Comparison of ENCODE assay signal across 8 cellular contexts in genomic region chr14:77120771-77121743, GRCh38. TPM values are rescaled to one million over a fixed set of nuclear protein-coding genes. Genes with fewer than 3 reads are reported as not detected.
DNase-seq lines count a peak whose midpoint lies in the region; ATAC-seq lines count a peak whose summit lies in the region.

No MANE protein-coding gene starts in this region.

- no peaks in the 10 kb centered on the region for H3K9me3 Mint-ChIP-seq in natural killer cell treated with Interleukin-12 subunit alpha and Interleukin-12 subunit beta and Interleukin-15 and Interleukin-18, amount 100 ng/mL, for 72 hours

- peak overlapping the region; percentile 72 to 84 for H3K27ac Mint-ChIP-seq in natural killer cell treated with Interleukin-12 subunit alpha and Interleukin-12 subunit beta and Interleukin-15 and Interleukin-18, amount 100 ng/mL, for 72 hours

- peaks cover 6 to 28% of the 10 kb centered on the region in 2 donors for H3K4me1 Mint-ChIP-seq in natural killer cell treated with Interleukin-12 subunit alpha and Interleukin-12 subunit beta and Interleukin-15 and Interleukin-18, amount 100 ng/mL, for 72 hours (ENCODE audit: low read depth in 2 of 2)

- peak overlapping the region; percentile 58 for H3K4me3 Mint-ChIP-seq in natural killer cell treated with Interleukin-12 subunit alpha and Interleukin-12 subunit beta and Interleukin-15 and Interleukin-18, amount 100 ng/mL, for 72 hours

- H3K36me3 Mint-ChIP-seq in natural killer cell treated with Interleukin-12 subunit alpha and Interleukin-12 subunit beta and Interleukin-15 and Interleukin-18, amount 100 ng/mL, for 72 hours = no peaks in the 10 kb centered on the region

- DNase-seq in activated CD8-positive, alpha-beta memory T cell treated with anti-CD3 and anti-CD28 coated beads for 24 hours = peak; percentile 60
- DNase-seq in activated CD8-positive, alpha-beta memory T cell treated with anti-CD3 and anti-CD28 coated beads, Interleukin-2, amount 50 U/mL, for 48 hours = no peak
- DNase-seq in NCI-H345 treated with DMSO at 0.1 percent for 48 hours (lab: John Stamatoyannopoulos, UW; ENCODE audit: unreplicated experiment) (peak; percentile 51), astrocyte of the hippocampus (ENCODE audit: low read depth, low spot score) (peak; percentile 34), kidney glomerular epithelial cell (lab: John Stamatoyannopoulos, UW) (no peak), HK-2 (ENCODE audit: unreplicated experiment) (no peak)
- no peak for DNase-seq in natural killer cell treated with Interleukin-12 subunit alpha and Interleukin-12 subunit beta and Interleukin-15 and Interleukin-18, amount 100 ng/mL, for 72 hours (ENCODE audit: low spot score)

- peaks cover 0 to 8% of the 10 kb centered on the region in 2 donors for H3K27me3 Mint-ChIP-seq in natural killer cell treated with Interleukin-12 subunit alpha and Interleukin-12 subunit beta and Interleukin-15 and Interleukin-18, amount 100 ng/mL, for 72 hours

- peak; percentile 89 for ATAC-seq in HG02981 (IDR thresholded peaks at IDR 0.05; ENCODE audit: unreplicated experiment)
- ATAC-seq in natural killer cell treated with Interleukin-12 subunit alpha and Interleukin-12 subunit beta and Interleukin-15 and Interleukin-18, amount 100 ng/mL, for 72 hours = peak; percentile 46 to 63

RNA-seq across cellular contexts. Expression of gene ZDHHC22, which starts 20.5 kb away (rescaled TPM):
- not detected for total RNA-seq in natural killer cell treated with Interleukin-12 subunit alpha and Interleukin-12 subunit beta and Interleukin-15 and Interleukin-18, amount 100 ng/mL, for 72 hours

RNA-seq across cellular contexts. Expression of gene CIPC, which starts 23.0 kb away (rescaled TPM):
- total RNA-seq in natural killer cell treated with Interleukin-12 subunit alpha and Interleukin-12 subunit beta and Interleukin-15 and Interleukin-18, amount 100 ng/mL, for 72 hours = 10 to 100 TPM; 11.8 to 19.6 TPM

Comparison
In these comparisons a context has a peak if more than half of its experiments do, and no peak if none do; other contexts are left out.
1. DNase-seq: peak in activated CD8-positive, alpha-beta memory T cell treated with anti-CD3 and anti-CD28 coated beads for 24 hours (single experiment), NCI-H345 treated with DMSO at 0.1 percent for 48 hours (single experiment) and astrocyte of the hippocampus (single experiment); none in activated CD8-positive, alpha-beta memory T cell treated with anti-CD3 and anti-CD28 coated beads, Interleukin-2, amount 50 U/mL, for 48 hours (single experiment), natural killer cell treated with Interleukin-12 subunit alpha and Interleukin-12 subunit beta and Interleukin-15 and Interleukin-18, amount 100 ng/mL, for 72 hours (single experiment), kidney glomerular epithelial cell (single experiment) and HK-2 (single experiment).